ENCODE assay signal across 15 cellular contexts in genomic region chr5:136033848-136034247, GRCh38. TPM values are rescaled to one million over a fixed set of nuclear protein-coding genes. Genes with fewer than 3 reads are reported as not detected.
DNase-seq lines count a peak whose midpoint lies in the region; ATAC-seq and TF ChIP-seq lines count a peak whose summit lies in the region.
"Had no signal": no experiment of that assay in that cellular context is flagged by ENCODE, and none has a peak within 500 bp of the region (broad histone marks: within the 10 kb centered on the region; RNA-seq: fewer than 3 reads in every experiment).

No MANE protein-coding gene starts in this region.

- peaks cover 68% of the 10 kb centered on the region for H3K79me2 ChIP-seq in smooth muscle cell (ENCODE audit: low read depth)
- no peaks in the 10 kb centered on the region for H3K79me2 ChIP-seq in MM.1S (ENCODE audit: low read length)

- DNase-seq in HFFc6 (peak; percentile 19), RWPE2 (ENCODE audit: low spot score) (peak; percentile 91), fibroblast of pulmonary artery (ENCODE audit: low read depth) (peak; percentile 57), smooth muscle cell (lab: John Stamatoyannopoulos, UW; ENCODE audit: unreplicated experiment) (no peak), MM.1S (no peak), esophagus muscularis mucosa (ENCODE audit: extremely low spot score) (no peak), NCI-H2029 (lab: John Stamatoyannopoulos, UW) (no peak)
- DNase-seq: activated CD8-positive, alpha-beta memory T cell treated with anti-CD3 and anti-CD28 coated beads, Interleukin-2, amount 50 U/mL, for 48 hours; activated naive CD4-positive, alpha-beta T cell treated with anti-CD3 and anti-CD28 coated beads, Interleukin-2, amount 50 U/mL, for 16 hours; CD4-positive, alpha-beta T cell; kidney glomerular epithelial cell; NCI-H1417 treated with DMSO at 0.1 percent for 48 hours; stimulated activated naive CD8-positive, alpha-beta T cell treated with anti-CD3 and anti-CD28 coated beads, Interleukin-15, amount 100 ng/mL, for 72 hours had no signal

- peaks cover 46% of the 10 kb centered on the region for H3F3A ChIP-seq in smooth muscle cell (ENCODE audit: low read depth)
- peaks cover 17% of the 10 kb centered on the region for H3F3A ChIP-seq in MM.1S (ENCODE audit: insufficient read depth, low read length)

- 71% methylated on average over 5 of the region's 5 CpGs for WGBS in smooth muscle cell (ENCODE audit: low lambda C conversion rate)
- 84% methylated on average over 5 of the region's 5 CpGs for WGBS in esophagus muscularis mucosa

- H3K4me3 ChIP-seq in RWPE2 (ENCODE audit: severe bottlenecking), result no peak overlapping the region
- H3K4me3 ChIP-seq in fibroblast of pulmonary artery (replicated peaks; ENCODE audit: low read depth, low read length), result no peak overlapping the region
- H3K4me3 ChIP-seq in smooth muscle cell, result no peak overlapping the region
- no peak overlapping the region for H3K4me3 ChIP-seq in MM.1S (ENCODE audit: low read length)
- H3K4me3 ChIP-seq in esophagus muscularis mucosa, result no peak overlapping the region

- H3K36me3 Mint-ChIP-seq in HFFc6 (ENCODE audit: low read depth), result peaks cover 46% of the 10 kb centered on the region

- H3K9me3 ChIP-seq in RWPE2 (ENCODE audit: severe bottlenecking), result no peaks in the 10 kb centered on the region
- no peaks in the 10 kb centered on the region for H3K9me3 ChIP-seq in smooth muscle cell (replicated peaks; ENCODE audit: low read depth)
- no peaks in the 10 kb centered on the region for H3K9me3 ChIP-seq in MM.1S (replicated peaks; ENCODE audit: insufficient read depth, low read length)
- no peaks in the 10 kb centered on the region for H3K9me3 ChIP-seq in esophagus muscularis mucosa

- no peak for TF ChIP-seq POLR2A in esophagus muscularis mucosa (IDR thresholded peaks at IDR 0.05; ENCODE audit: low read depth)

- H3K4me3 Mint-ChIP-seq in HFFc6, result no peak overlapping the region
- H3K4me3 Mint-ChIP-seq: CD4-positive, alpha-beta T cell; central memory CD8-positive, alpha-beta T cell; stimulated activated naive CD8-positive, alpha-beta T cell treated with anti-CD3 and anti-CD28 coated beads, Interleukin-15, amount 100 ng/mL, for 72 hours had no signal

- H3K36me3 ChIP-seq in RWPE2 (ENCODE audit: low read depth) (peaks cover 85% of the 10 kb centered on the region), smooth muscle cell (ENCODE audit: low read depth) (peaks cover 6% of the 10 kb centered on the region), MM.1S (replicated peaks; ENCODE audit: insufficient read depth, low read length) (no peaks in the 10 kb centered on the region), esophagus muscularis mucosa (peaks cover 0 to 19% (median 0%) of the 10 kb centered on the region in 4 donors)

- TF ChIP-seq CTCF in HFFc6 (IDR thresholded peaks at IDR 0.05) (no peak), RWPE2 (IDR thresholded peaks at IDR 0.05; ENCODE audit: poor library complexity, severe bottlenecking) (no peak), fibroblast of pulmonary artery (IDR thresholded peaks at IDR 0.05; ENCODE audit: low read length, missing control alignments) (no peak), smooth muscle cell (IDR thresholded peaks at IDR 0.05; ENCODE audit: borderline replicate concordance, insufficient read depth, poor library complexity, severe bottlenecking) (no peak), MM.1S (IDR thresholded peaks at IDR 0.05; ENCODE audit: low read length) (no peak), esophagus muscularis mucosa (IDR thresholded peaks at IDR 0.05) (no peak)

- H3K27me3 ChIP-seq in RWPE2 (ENCODE audit: insufficient read depth, poor library complexity, severe bottlenecking) (no peaks in the 10 kb centered on the region), smooth muscle cell (ENCODE audit: low read depth) (no peaks in the 10 kb centered on the region), MM.1S (replicated peaks; ENCODE audit: insufficient read depth, low read length) (no peaks in the 10 kb centered on the region), esophagus muscularis mucosa (no peaks in the 10 kb centered on the region)

- H4K20me1 ChIP-seq in smooth muscle cell (ENCODE audit: low read depth) (peaks cover 43% of the 10 kb centered on the region), MM.1S (ENCODE audit: insufficient read depth, low read length) (no peaks in the 10 kb centered on the region)

- no peaks in the 10 kb centered on the region; the same call in 1 of the 2 replicates for H3K27me3 Mint-ChIP-seq in HFFc6 (ENCODE audit: insufficient read depth)
- H3K27me3 Mint-ChIP-seq: central memory CD8-positive, alpha-beta T cell had no signal

- H3K27ac ChIP-seq in RWPE2 (ENCODE audit: poor library complexity, severe bottlenecking) (peak overlapping the region; percentile 95), smooth muscle cell (ENCODE audit: low read depth) (peak overlapping the region; percentile 95), MM.1S (ENCODE audit: low read length) (no peak overlapping the region), esophagus muscularis mucosa (replicated peaks in 1 of 4) (no peak overlapping the region)

- H3K9ac ChIP-seq in smooth muscle cell (ENCODE audit: low read depth) (no peak overlapping the region), MM.1S (ENCODE audit: low read length) (no peak overlapping the region)

- peak; percentile 38 for ATAC-seq in RWPE2 (ENCODE audit: low read depth)
- ATAC-seq: activated CD4-positive, CD25-positive, alpha-beta regulatory T cell treated with anti-CD3 and anti-CD28 coated beads, Interleukin-2, amount 50 U/mL, for 24 hours; stimulated activated naive CD8-positive, alpha-beta T cell treated with anti-CD3 and anti-CD28 coated beads, Interleukin-15, amount 100 ng/mL, for 72 hours had no signal

- TF ChIP-seq EP300 in esophagus muscularis mucosa (IDR thresholded peaks at IDR 0.05), result no peak

- H3K4me1 ChIP-seq in RWPE2 (ENCODE audit: insufficient read depth, poor library complexity, severe bottlenecking) (peaks cover 72% of the 10 kb centered on the region), smooth muscle cell (ENCODE audit: low read depth) (peaks cover 34% of the 10 kb centered on the region), MM.1S (ENCODE audit: low read length) (peaks cover 25% of the 10 kb centered on the region), esophagus muscularis mucosa (peaks cover 50 to 74% (median 54%) of the 10 kb centered on the region in 4 donors)

- H3K9me2 ChIP-seq in MM.1S (replicated peaks; ENCODE audit: insufficient read depth, low read length), result no peaks in the 10 kb centered on the region

- no peak overlapping the region for H2AFZ ChIP-seq in smooth muscle cell (ENCODE audit: low read depth)
- no peak overlapping the region for H2AFZ ChIP-seq in MM.1S (ENCODE audit: low read length)

- peak overlapping the region; percentile 90 for H3K4me2 ChIP-seq in smooth muscle cell
- no peak overlapping the region for H3K4me2 ChIP-seq in MM.1S (ENCODE audit: low read depth, low read length)

- intact Hi-C loops in esophagus muscularis mucosa (cut with DNase I), result no loop called here

- H3K9me3 Mint-ChIP-seq in HFFc6, result peaks cover 12% of the 10 kb centered on the region
- H3K9me3 Mint-ChIP-seq: CD4-positive, alpha-beta T cell; central memory CD8-positive, alpha-beta T cell had no signal

- H3K27ac Mint-ChIP-seq in HFFc6, result peak overlapping the region; percentile 27; the same call in 1 of the 2 replicates
- H3K27ac Mint-ChIP-seq: CD4-positive, alpha-beta T cell; stimulated activated naive CD8-positive, alpha-beta T cell treated with anti-CD3 and anti-CD28 coated beads, Interleukin-15, amount 100 ng/mL, for 72 hours had no signal

- H3K4me1 Mint-ChIP-seq in HFFc6 (ENCODE audit: low read depth), result peaks cover 85% of the 10 kb centered on the region

RNA-seq across cellular contexts. Expression of gene TGFBI, which starts 5.1 kb away (rescaled TPM):
- total RNA-seq in HFFc6 (2021; fragmentation: NEBNext Ultra II Directional; extraction: Animal tissue kit (Norgen Biotek cat#: 25700)), result 100 to 1,000 TPM; 529 to 911 (median 784) TPM
- 2,635 and 2,673 TPM in 2 replicates for total RNA-seq in smooth muscle cell
- polyA plus RNA-seq in smooth muscle cell, result 2,505 and 2,991 TPM in 2 replicates
- total RNA-seq in esophagus muscularis mucosa, result 100 to 1,000 TPM in 2 of 4 donors, 10 to 100 TPM in 2; 62.3 to 128 (median 92.9) TPM

Comparison
In these comparisons a context has a peak if more than half of its experiments do, and no peak if none do; other contexts are left out.
1. DNase-seq: peak in HFFc6 (single experiment), RWPE2 (single experiment) and fibroblast of pulmonary artery (single experiment); none in smooth muscle cell (single experiment), MM.1S (single experiment), esophagus muscularis mucosa (single experiment) and NCI-H2029 (single experiment).
2. H3K27ac ChIP-seq: peak in RWPE2 (single experiment) and smooth muscle cell (single experiment); none in MM.1S (single experiment) and esophagus muscularis mucosa (0 of 4).
3. RNA of gene TGFBI, which starts 5.1 kb away (total RNA-seq): 2,635 to 2,673 TPM in smooth muscle cell and 529 to 911 TPM in HFFc6; 62.3 to 128 TPM in esophagus muscularis mucosa; every median in the first group is over 4 times any median in the second.